Comparison of ENCODE assay signal across 30 cellular contexts in genomic region chr10:127102176-127102575, GRCh38.
"Had no signal": no experiment of that assay in that cellular context is flagged by ENCODE, and none has a peak within 500 bp of the region (broad histone marks: within the 10 kb centered on the region; RNA-seq: fewer than 3 reads in every experiment).

No MANE protein-coding gene starts in this region.

- H3K4me3 Mint-ChIP-seq: activated CD4-positive, alpha-beta T cell treated with anti-CD3 and anti-CD28 coated beads, Interleukin-2, amount 10 ng/mL, durations not matched to agents 7 days and 5 days; activated CD8-positive, alpha-beta memory T cell treated with anti-CD3 and anti-CD28 coated beads, Interleukin-2, amount 10 ng/mL, durations not matched to agents 7 days and 5 days; activated CD8-positive, alpha-beta T cell treated with anti-CD3 and anti-CD28 coated beads for 36 hours; activated naive CD4-positive, alpha-beta T cell treated with anti-CD3 and anti-CD28 coated beads, Interleukin-2, amount 50 U/mL, for 24 hours; mesothelial cell of epicardium; naive thymus-derived CD8-positive, alpha-beta T cell; neural progenitor cell; stimulated activated memory B cell treated with anti-CD40 and anti-IgM and Interleukin-4, amounts not matched to agents 10 μg/mL and 1 μg/mL and 100 μg/mL, for 72 hours had no signal

- H3K27ac Mint-ChIP-seq: activated CD4-positive, alpha-beta T cell treated with anti-CD3 and anti-CD28 coated beads, Interleukin-2, amount 10 ng/mL, durations not matched to agents 7 days and 5 days; activated CD8-positive, alpha-beta memory T cell treated with anti-CD3 and anti-CD28 coated beads, Interleukin-2, amount 10 ng/mL, durations not matched to agents 7 days and 5 days; activated CD8-positive, alpha-beta T cell treated with anti-CD3 and anti-CD28 coated beads for 36 hours; activated naive CD4-positive, alpha-beta T cell treated with anti-CD3 and anti-CD28 coated beads, Interleukin-2, amount 50 U/mL, for 24 hours; mesothelial cell of epicardium; naive thymus-derived CD8-positive, alpha-beta T cell; stimulated activated memory B cell treated with anti-CD40 and anti-IgM and Interleukin-4, amounts not matched to agents 10 μg/mL and 1 μg/mL and 100 μg/mL, for 72 hours had no signal

- H3K4me3 ChIP-seq: body of pancreas, hepatocyte, left ventricle myocardium inferior, neural progenitor cell, sigmoid colon, smooth muscle cell, stomach, suprapubic skin, tibial nerve had no signal

- H3K36me3 Mint-ChIP-seq: activated CD8-positive, alpha-beta memory T cell treated with anti-CD3 and anti-CD28 coated beads, Interleukin-2, amount 10 ng/mL, durations not matched to agents 7 days and 5 days; activated naive CD4-positive, alpha-beta T cell treated with anti-CD3 and anti-CD28 coated beads, Interleukin-2, amount 50 U/mL, for 24 hours; naive thymus-derived CD8-positive, alpha-beta T cell; stimulated activated memory B cell treated with anti-CD40 and anti-IgM and Interleukin-4, amounts not matched to agents 10 μg/mL and 1 μg/mL and 100 μg/mL, for 72 hours had no signal

- H3K4me1 ChIP-seq: body of pancreas, left ventricle myocardium inferior, neural progenitor cell, sigmoid colon, stomach, suprapubic skin, tibial nerve had no signal

- H3K36me3 ChIP-seq: neural progenitor cell, WERI-Rb-1 had no signal

- H3K27me3 Mint-ChIP-seq: activated CD4-positive, alpha-beta T cell treated with anti-CD3 and anti-CD28 coated beads, Interleukin-2, amount 10 ng/mL, durations not matched to agents 7 days and 5 days; activated CD8-positive, alpha-beta memory T cell treated with anti-CD3 and anti-CD28 coated beads, Interleukin-2, amount 10 ng/mL, durations not matched to agents 7 days and 5 days; activated CD8-positive, alpha-beta T cell treated with anti-CD3 and anti-CD28 coated beads for 36 hours; activated naive CD4-positive, alpha-beta T cell treated with anti-CD3 and anti-CD28 coated beads, Interleukin-2, amount 50 U/mL, for 24 hours; stimulated activated memory B cell treated with anti-CD40 and anti-IgM and Interleukin-4, amounts not matched to agents 10 μg/mL and 1 μg/mL and 100 μg/mL, for 72 hours had no signal

- H3K27ac ChIP-seq: body of pancreas, hepatocyte, left ventricle myocardium inferior, neural progenitor cell, sigmoid colon, stomach, suprapubic skin, tibial nerve, WERI-Rb-1 had no signal

- DNase-seq: activated CD4-positive, alpha-beta T cell treated with anti-CD3 and anti-CD28 coated beads, Interleukin-2, amount 10 ng/mL, durations not matched to agents 7 days and 5 days; activated CD4-positive, CD25-positive, alpha-beta regulatory T cell treated with anti-CD3 and anti-CD28 coated beads, Interleukin-2, amount 50 U/mL, for 72 hours; activated CD8-positive, alpha-beta memory T cell treated with anti-CD3 and anti-CD28 coated beads, Interleukin-2, amount 10 ng/mL, durations not matched to agents 7 days and 5 days; activated CD8-positive, alpha-beta T cell treated with anti-CD3 and anti-CD28 coated beads for 36 hours; activated gamma-delta T cell treated with Interleukin-2 at 50 U/mL for 16 hours; activated T-cell treated with anti-CD3 and anti-CD28 coated beads for 4 hours; anterior cingulate cortex; body of pancreas; caudate nucleus; dermis blood vessel endothelial cell; effector CD8-positive, alpha-beta T cell; glutamatergic neuron; kidney glomerular epithelial cell; left ventricle myocardium inferior; naive thymus-derived CD8-positive, alpha-beta T cell; posterior cingulate gyrus; sigmoid colon; stimulated activated CD4-positive, alpha-beta T cell treated with anti-CD3 and anti-CD28 coated beads, Interleukin-15, amount 100 ng/mL, for 24 hours; stomach; WERI-Rb-1 had no signal

- ATAC-seq: activated CD8-positive, alpha-beta memory T cell treated with anti-CD3 and anti-CD28 coated beads, Interleukin-2, amount 10 ng/mL, durations not matched to agents 7 days and 5 days; activated CD8-positive, alpha-beta T cell treated with anti-CD3 and anti-CD28 coated beads for 36 hours; body of pancreas; naive thymus-derived CD8-positive, alpha-beta T cell; stimulated activated memory B cell treated with anti-CD40 and anti-IgM and Interleukin-4, amounts not matched to agents 10 μg/mL and 1 μg/mL and 100 μg/mL, for 72 hours had no signal

- H3K27me3 ChIP-seq: body of pancreas, hepatocyte, neural progenitor cell, sigmoid colon, stomach, suprapubic skin, tibial nerve had no signal

- H3K9me3 Mint-ChIP-seq: activated CD4-positive, alpha-beta T cell treated with anti-CD3 and anti-CD28 coated beads, Interleukin-2, amount 10 ng/mL, durations not matched to agents 7 days and 5 days; activated CD8-positive, alpha-beta T cell treated with anti-CD3 and anti-CD28 coated beads for 36 hours; activated naive CD4-positive, alpha-beta T cell treated with anti-CD3 and anti-CD28 coated beads, Interleukin-2, amount 50 U/mL, for 24 hours; mesothelial cell of epicardium; neural progenitor cell had no signal

- FAIRE-seq: frontal cortex, urothelium cell line had no signal

- H3K4me1 Mint-ChIP-seq: activated CD4-positive, alpha-beta T cell treated with anti-CD3 and anti-CD28 coated beads, Interleukin-2, amount 10 ng/mL, durations not matched to agents 7 days and 5 days; activated CD8-positive, alpha-beta memory T cell treated with anti-CD3 and anti-CD28 coated beads, Interleukin-2, amount 10 ng/mL, durations not matched to agents 7 days and 5 days; activated naive CD4-positive, alpha-beta T cell treated with anti-CD3 and anti-CD28 coated beads, Interleukin-2, amount 50 U/mL, for 24 hours; mesothelial cell of epicardium; naive thymus-derived CD8-positive, alpha-beta T cell; neural progenitor cell; stimulated activated memory B cell treated with anti-CD40 and anti-IgM and Interleukin-4, amounts not matched to agents 10 μg/mL and 1 μg/mL and 100 μg/mL, for 72 hours had no signal

- H3K9me3 ChIP-seq: body of pancreas, left ventricle myocardium inferior, sigmoid colon, stomach, suprapubic skin, tibial nerve had no signal
